In the genomic region with DNA sequence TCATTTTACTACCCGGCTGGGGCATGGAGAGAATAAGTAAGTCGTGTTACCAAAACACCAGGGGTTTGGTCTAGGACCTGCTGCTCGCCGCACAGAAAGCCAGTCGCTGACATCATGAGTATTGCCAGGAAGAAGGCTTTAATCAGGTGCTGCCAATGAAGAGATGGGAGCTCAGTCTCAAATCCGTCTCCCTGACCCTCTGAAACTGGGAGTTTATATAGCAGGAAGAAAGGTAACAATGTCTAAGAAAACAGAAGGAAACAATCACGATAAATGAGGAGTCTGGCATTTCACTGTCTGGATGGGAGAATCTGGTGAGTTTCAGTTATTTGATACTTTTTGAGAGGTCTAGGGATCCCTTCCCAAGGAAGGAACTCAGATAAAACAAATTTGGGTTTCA, we compare ENCODE assay signal across 22 cellular contexts.
DNase-seq lines count a peak whose midpoint lies in the region; ATAC-seq and TF ChIP-seq lines count a peak whose summit lies in the region.
"Had no signal": no experiment of that assay in that cellular context is flagged by ENCODE, and none has a peak within 500 bp of the region (broad histone marks: within the 10 kb centered on the region; RNA-seq: fewer than 3 reads in every experiment).

No MANE protein-coding gene starts in this region.

- POLR2A ChIA-PET in HEK293 (lab: Yijun Ruan, JAX), result no interaction called here

- no peaks in the 10 kb centered on the region for H3K27me3 Mint-ChIP-seq in activated T-helper 17 cell treated with anti-CD3 and anti-CD28 coated beads, Interleukin-2, amount 50 U/mL, for 72 hours
- H3K27me3 Mint-ChIP-seq in progenitor cell of endocrine pancreas, result peaks cover 5% of the 10 kb centered on the region
- H3K27me3 Mint-ChIP-seq: CD4-positive, alpha-beta memory T cell had no signal

- H3K36me3 ChIP-seq in HEK293 (ENCODE audit: control insufficient read depth in 2 of 2, insufficient read depth in 1 of 2, low read length in 2 of 2), result no peaks in the 10 kb centered on the region
- H3K36me3 ChIP-seq: BE2C, BLaER1 had no signal

- no peak overlapping the region for H3K4me3 Mint-ChIP-seq in activated T-helper 17 cell treated with anti-CD3 and anti-CD28 coated beads, Interleukin-2, amount 50 U/mL, for 72 hours
- H3K4me3 Mint-ChIP-seq in progenitor cell of endocrine pancreas (ENCODE audit: low read depth), result no peak overlapping the region
- H3K4me3 Mint-ChIP-seq: CD14-positive monocyte; CD4-positive, alpha-beta memory T cell; CD4-positive, CD25-positive, alpha-beta regulatory T cell; CD8-positive, alpha-beta memory T cell had no signal

- no peaks in the 10 kb centered on the region for H3K9me3 ChIP-seq in HEK293 (ENCODE audit: control insufficient read depth, insufficient read depth, low read depth, low read length)
- H3K9me3 ChIP-seq: BE2C had no signal

- no peak for TF ChIP-seq CTCF in HEK293 (tag by site-specific recombination; IDR thresholded peaks at IDR 0.05)
- TF ChIP-seq CTCF in progenitor cell of endocrine pancreas (IDR thresholded peaks at IDR 0.05; ENCODE audit: unreplicated experiment), result no peak

- peak overlapping the region; percentile 4 for H3K27ac Mint-ChIP-seq in activated T-helper 17 cell treated with anti-CD3 and anti-CD28 coated beads, Interleukin-2, amount 50 U/mL, for 72 hours
- H3K27ac Mint-ChIP-seq in progenitor cell of endocrine pancreas, result peak overlapping the region; percentile 2
- H3K27ac Mint-ChIP-seq: CD4-positive, alpha-beta memory T cell; CD4-positive, CD25-positive, alpha-beta regulatory T cell; CD8-positive, alpha-beta memory T cell had no signal

- DNase-seq in progenitor cell of endocrine pancreas (ENCODE audit: low spot score, unreplicated experiment) (no peak), HuH-7 (ENCODE audit: low spot score) (no peak)
- no peak for DNase-seq in activated CD8-positive, alpha-beta memory T cell treated with anti-CD3 and anti-CD28 coated beads, Interleukin-2, amount 50 U/mL, for 4 hours
- DNase-seq: 8988T; ACHN; BE2C; CD4-positive, alpha-beta memory T cell; CD4-positive, CD25-positive, alpha-beta regulatory T cell; CD8-positive, alpha-beta memory T cell; COR-L47; DMS 273 treated with DMSO at 0.1 percent for 48 hours; DMS153; DMS53; DMS79; DND-41; EL; GDM1 had no signal

- H3K4me3 ChIP-seq in HEK293 (ENCODE audit: low read depth, low read length), result no peak overlapping the region
- H3K4me3 ChIP-seq: BLaER1, GM12878 had no signal

- no peaks in the 10 kb centered on the region for H3K36me3 Mint-ChIP-seq in activated T-helper 17 cell treated with anti-CD3 and anti-CD28 coated beads, Interleukin-2, amount 50 U/mL, for 72 hours (ENCODE audit: low read depth)
- H3K36me3 Mint-ChIP-seq in progenitor cell of endocrine pancreas (ENCODE audit: insufficient read depth), result peaks cover 3% of the 10 kb centered on the region
- H3K36me3 Mint-ChIP-seq: CD4-positive, alpha-beta memory T cell; CD4-positive, CD25-positive, alpha-beta regulatory T cell; CD8-positive, alpha-beta memory T cell had no signal

- H3K4me1 Mint-ChIP-seq in activated T-helper 17 cell treated with anti-CD3 and anti-CD28 coated beads, Interleukin-2, amount 50 U/mL, for 72 hours, result no peaks in the 10 kb centered on the region
- H3K4me1 Mint-ChIP-seq in progenitor cell of endocrine pancreas (ENCODE audit: low read depth), result peaks cover 3% of the 10 kb centered on the region
- H3K4me1 Mint-ChIP-seq: CD4-positive, alpha-beta memory T cell; CD4-positive, CD25-positive, alpha-beta regulatory T cell; CD8-positive, alpha-beta memory T cell had no signal

- CTCF ChIA-PET in HEK293 (lab: Yijun Ruan, JAX), result interaction anchor here (0.9 kb wide), 1 partner anchor 168 kb away, joined by 7 read pairs; no protein-coding TSS in a partner anchor

- H3K9me3 Mint-ChIP-seq in activated T-helper 17 cell treated with anti-CD3 and anti-CD28 coated beads, Interleukin-2, amount 50 U/mL, for 72 hours, result peaks cover 4% of the 10 kb centered on the region
- H3K9me3 Mint-ChIP-seq in progenitor cell of endocrine pancreas (ENCODE audit: low read depth), result peaks cover 16% of the 10 kb centered on the region
- H3K9me3 Mint-ChIP-seq: CD4-positive, CD25-positive, alpha-beta regulatory T cell; CD8-positive, alpha-beta memory T cell had no signal

- no peak overlapping the region for H3K27ac ChIP-seq in HEK293 (ENCODE audit: extremely low read depth, low read depth, low read length)
- H3K27ac ChIP-seq: BLaER1 had no signal

- ATAC-seq in activated T-helper 17 cell treated with anti-CD3 and anti-CD28 coated beads, Interleukin-2, amount 50 U/mL, for 72 hours (replicated peaks), result no peak
- ATAC-seq: GM12878 had no signal

- 0 out of 2 replicates have a peak, but pooled peaks cover 6% of the 10 kb centered on the region for H3K4me1 ChIP-seq in HEK293 (ENCODE audit: control insufficient read depth, insufficient read depth, low read length)

TF ChIP-seq in HEK293, 187 proteins besides CTCF, POLR2A, EP300 and RAD21:
- no peak for TF ChIP-seq ZBTB17 (tag by site-specific recombination; IDR thresholded peaks at IDR 0.05)
- no peak for TF ChIP-seq KLF8 (tag by site-specific recombination; IDR thresholded peaks at IDR 0.05)
- no peak for TF ChIP-seq WT1 (tag by site-specific recombination; IDR thresholded peaks at IDR 0.05)
- TF ChIP-seq ZBTB20 (tag by site-specific recombination; IDR thresholded peaks at IDR 0.05), result no peak
- no peak for TF ChIP-seq ZNF274 (IDR thresholded peaks at IDR 0.05; ENCODE audit: low read length)
- TF ChIP-seq ZNF274 (tag by site-specific recombination; IDR thresholded peaks at IDR 0.05; ENCODE audit: borderline replicate concordance), result no peak
- TF ChIP-seq SETDB1 (IDR thresholded peaks at IDR 0.05; ENCODE audit: insufficient read length, low read length), result peak; percentile 29
- TF ChIP-seq ZNF416 (tag by site-specific recombination; IDR thresholded peaks at IDR 0.05), result no peak
- no peak for TF ChIP-seq ZNF138 (tag by site-specific recombination; IDR thresholded peaks at IDR 0.05; ENCODE audit: borderline replicate concordance)
- no peak for TF ChIP-seq SCRT2 (tag by site-specific recombination; IDR thresholded peaks at IDR 0.05)
